1 cellular context compared by ENCODE assay signal in genomic region chr6:78308025-78308424, GRCh38.
TF ChIP-seq lines count a peak whose summit lies in the region.

No MANE protein-coding gene starts in this region.

TF ChIP-seq in HEK293, 187 proteins besides CTCF, POLR2A, EP300 and RAD21 (continued from another document):
- TF ChIP-seq ZNF18 (tag by site-specific recombination; IDR thresholded peaks at IDR 0.05) (no peak), ZNF157 (tag by site-specific recombination; IDR thresholded peaks at IDR 0.05) (no peak), SALL2 (tag by site-specific recombination; IDR thresholded peaks at IDR 0.05; ENCODE audit: borderline replicate concordance) (no peak), PATZ1 (tag by site-specific recombination; IDR thresholded peaks at IDR 0.05) (no peak), ZNF510 (tag by site-specific recombination; IDR thresholded peaks at IDR 0.05; ENCODE audit: insufficient replicate concordance) (no peak), MYNN (tag by site-specific recombination; IDR thresholded peaks at IDR 0.05; ENCODE audit: borderline replicate concordance) (no peak), ZNF624 (tag by site-specific recombination; IDR thresholded peaks at IDR 0.05) (no peak), ZNF292 (tag by site-specific recombination; IDR thresholded peaks at IDR 0.05; ENCODE audit: borderline replicate concordance, low read depth) (no peak), ZNF600 (tag by site-specific recombination; IDR thresholded peaks at IDR 0.05) (no peak), ZSCAN4 (tag by site-specific recombination; IDR thresholded peaks at IDR 0.05) (no peak), KLF7 (tag by site-specific recombination; IDR thresholded peaks at IDR 0.05; ENCODE audit: borderline replicate concordance) (no peak), ZNF391 (tag by site-specific recombination; IDR thresholded peaks at IDR 0.05; ENCODE audit: borderline replicate concordance, low read depth) (no peak), ZBTB7A (tag by site-specific recombination; IDR thresholded peaks at IDR 0.05; ENCODE audit: low read depth) (no peak), ZBTB17 (tag by site-specific recombination; IDR thresholded peaks at IDR 0.05) (no peak), ZEB2 (tag by site-specific recombination; IDR thresholded peaks at IDR 0.05) (no peak)
